Comparison of ENCODE assay signal across 8 cellular contexts in the genomic region with DNA sequence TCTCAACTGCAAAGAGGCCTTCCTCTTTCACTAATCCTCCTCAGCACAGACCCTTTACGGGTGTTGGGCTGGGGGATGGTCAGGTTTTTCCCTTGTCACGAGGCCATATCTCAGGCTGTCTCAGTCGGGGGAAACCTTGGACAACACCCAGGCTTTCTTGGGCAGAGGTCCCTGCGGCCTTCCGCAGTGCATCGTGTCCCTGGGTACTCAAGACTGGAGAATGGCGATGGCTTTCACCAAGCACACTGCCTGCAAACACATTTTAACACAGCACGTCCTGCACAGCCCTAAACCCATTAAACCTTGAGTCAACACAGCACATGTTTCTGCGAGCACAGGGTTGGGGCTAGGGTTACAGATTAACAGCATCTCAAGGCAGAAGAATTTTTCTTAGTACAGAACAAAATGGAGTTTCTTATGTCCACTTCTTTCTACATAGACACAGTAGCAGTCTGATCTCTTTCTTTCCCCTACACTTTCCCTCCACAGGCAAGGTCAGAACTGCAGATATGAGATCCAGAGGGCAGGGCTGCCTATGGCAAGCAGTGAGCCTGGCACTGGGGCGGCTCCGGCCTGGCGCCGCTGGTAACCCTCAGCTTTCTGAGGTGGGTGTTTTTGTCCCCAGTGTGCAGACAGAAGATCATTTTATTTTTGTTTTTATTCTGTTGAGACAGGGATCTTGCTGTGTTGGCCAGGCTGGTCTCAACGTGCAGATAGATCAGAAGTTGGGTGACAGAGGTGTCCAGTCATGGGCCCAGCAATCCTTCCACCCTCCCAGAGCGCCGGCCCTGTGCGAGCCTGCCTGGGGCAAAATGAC. TPM values are rescaled to one million over a fixed set of nuclear protein-coding genes. Genes with fewer than 3 reads are reported as not detected.
A peak's percentile ranks its signal among the peaks of the same experiment; 100 is the strongest.
DNase-seq lines count a peak whose midpoint lies in the region; ATAC-seq and TF ChIP-seq lines count a peak whose summit lies in the region.
"Not testable (repeated sequence)": the region's sequence is repeated elsewhere in the genome, so short reads cannot be mapped to it uniquely, and the experiment has no call there.

No MANE protein-coding gene starts in this region.

- H3K27ac ChIP-seq in CD4-positive, alpha-beta memory T cell (ENCODE audit: low read depth, low read length); right cardiac atrium (ENCODE audit: low read length): not testable (repeated sequence)
- H3K27ac ChIP-seq in WERI-Rb-1, result peak overlapping the region; percentile 98
- H3K27ac ChIP-seq in mucosa of rectum (ENCODE audit: low read depth in 2 of 2, low read length in 2 of 2), result peak overlapping the region; percentile 91
- peak overlapping the region; percentile 84 to 92 for H3K27ac ChIP-seq in prostate gland
- peak overlapping the region; percentile 58 for H3K27ac ChIP-seq in upper lobe of right lung

- peak overlapping the region in 2 of 8 donors; percentile 21 to 68 for H3K4me3 Mint-ChIP-seq in CD4-positive, alpha-beta memory T cell
- peak overlapping the region; percentile 37 for H3K4me3 Mint-ChIP-seq in dendritic cell treated with granulocyte-macrophage colony-stimulating factor and Interleukin-4, amounts not matched to agents 40 ng/mL and 50 ng/mL, for 4 days

- H3K27ac Mint-ChIP-seq in CD4-positive, alpha-beta memory T cell, result peak overlapping the region in 4 of 7 donors; percentile 35 to 76 (median 54)
- peak overlapping the region; percentile 16 for H3K27ac Mint-ChIP-seq in dendritic cell treated with granulocyte-macrophage colony-stimulating factor and Interleukin-4, amounts not matched to agents 40 ng/mL and 50 ng/mL, for 4 days

- H3K4me3 ChIP-seq in CD4-positive, alpha-beta memory T cell (ENCODE audit: low read length in 2 of 2); WERI-Rb-1 (ENCODE audit: low read depth, low read length); right cardiac atrium (ENCODE audit: low read length); mucosa of rectum (ENCODE audit: low read length in 2 of 2); prostate gland; upper lobe of right lung: not testable (repeated sequence)

- WGBS in right cardiac atrium, result 61% methylated on average over 17 of the region's 17 CpGs
- WGBS in prostate gland, result 40% methylated on average over 17 of the region's 17 CpGs

- CTCF ChIA-PET in CD4-positive, alpha-beta memory T cell (lab: Charles Lee; ENCODE audit: partially characterized antibody), result not testable (repeated sequence)

- not testable (repeated sequence) for H3K9me3 Mint-ChIP-seq in CD4-positive, alpha-beta memory T cell; dendritic cell treated with granulocyte-macrophage colony-stimulating factor and Interleukin-4, amounts not matched to agents 40 ng/mL and 50 ng/mL, for 4 days

- not testable (repeated sequence) for H3K36me3 Mint-ChIP-seq in CD4-positive, alpha-beta memory T cell
- H3K36me3 Mint-ChIP-seq in dendritic cell treated with granulocyte-macrophage colony-stimulating factor and Interleukin-4, amounts not matched to agents 40 ng/mL and 50 ng/mL, for 4 days (ENCODE audit: low read depth), result peaks cover 18% of the 10 kb centered on the region

- POLR2A ChIA-PET in CD4-positive, alpha-beta memory T cell (lab: Charles Lee; ENCODE audit: partially characterized antibody), result not testable (repeated sequence)

- intact Hi-C loops in CD4-positive, alpha-beta memory T cell (cut with micrococcal nuclease); right cardiac atrium (cut with DNase I); prostate gland (cut with DNase I); upper lobe of right lung (cut with DNase I): not testable (repeated sequence)
- intact Hi-C loops in dendritic cell treated with granulocyte-macrophage colony-stimulating factor and Interleukin-4, amounts not matched to agents 40 ng/mL and 50 ng/mL, for 4 days (cut with micrococcal nuclease), result loop anchor here (5.0 kb wide), 1 partner anchor 37 kb away; a partner anchor contains a TSS

- TF ChIP-seq CTCF in WERI-Rb-1 (IDR thresholded peaks at IDR 0.05; ENCODE audit: low read depth, low read length); prostate gland (IDR thresholded peaks at IDR 0.05); upper lobe of right lung (IDR thresholded peaks at IDR 0.05): not testable (repeated sequence)

- H3K4me1 Mint-ChIP-seq in CD4-positive, alpha-beta memory T cell, result peaks cover 15 to 45% (median 22%) of the 10 kb centered on the region in 4 donors
- peaks cover 67% of the 10 kb centered on the region for H3K4me1 Mint-ChIP-seq in dendritic cell treated with granulocyte-macrophage colony-stimulating factor and Interleukin-4, amounts not matched to agents 40 ng/mL and 50 ng/mL, for 4 days (ENCODE audit: low read depth)

- TF ChIP-seq POLR2A in prostate gland (IDR thresholded peaks at IDR 0.05), result not testable (repeated sequence)

- not testable (repeated sequence) for ATAC-seq in right cardiac atrium, upper lobe of right lung

- H3K4me1 ChIP-seq in CD4-positive, alpha-beta memory T cell (ENCODE audit: insufficient read depth, low read length), result peaks cover 35% of the 10 kb centered on the region
- not testable (repeated sequence) for H3K4me1 ChIP-seq in right cardiac atrium (ENCODE audit: control insufficient read depth, insufficient read depth, low read length)
- H3K4me1 ChIP-seq in mucosa of rectum (ENCODE audit: control insufficient read depth in 2 of 2, insufficient read depth in 2 of 2, low read length in 2 of 2), result peaks cover 60 to 74% of the 10 kb centered on the region in 2 donors
- peaks cover 40% of the 10 kb centered on the region for H3K4me1 ChIP-seq in prostate gland (replicated peaks)
- peaks cover 50% of the 10 kb centered on the region for H3K4me1 ChIP-seq in upper lobe of right lung

- peak overlapping the region in 1 of 2 donors; percentile 69 for H3K9ac ChIP-seq in mucosa of rectum (ENCODE audit: low read depth in 1 of 2, low read length in 2 of 2)

- H3K27me3 ChIP-seq in CD4-positive, alpha-beta memory T cell (ENCODE audit: insufficient read depth, low read length); WERI-Rb-1 (ENCODE audit: insufficient read depth, low read depth, severe bottlenecking); right cardiac atrium (ENCODE audit: control insufficient read depth, insufficient read depth); mucosa of rectum (ENCODE audit: control insufficient read depth in 2 of 2, insufficient read depth in 2 of 2, low read length in 2 of 2); prostate gland (replicated peaks; ENCODE audit: insufficient read depth); upper lobe of right lung: not testable (repeated sequence)

- not testable (repeated sequence) for DNase-seq in CD4-positive, alpha-beta memory T cell; upper lobe of right lung
- DNase-seq in NCI-H82 treated with DMSO at 0.1 percent for 48 hours (lab: John Stamatoyannopoulos, UW; ENCODE audit: unreplicated experiment) (peak; percentile 12), WERI-Rb-1 (peak; percentile 66), right cardiac atrium (peak in 2 of 3 donors; percentile 46 to 49), prostate gland (ENCODE audit: low spot score) (peak; percentile 61)

- not testable (repeated sequence) for H3K9me3 ChIP-seq in CD4-positive, alpha-beta memory T cell (ENCODE audit: control insufficient read depth in 1 of 2, low read length in 2 of 2); WERI-Rb-1 (ENCODE audit: severe bottlenecking); right cardiac atrium (ENCODE audit: control insufficient read depth, low read length); mucosa of rectum (ENCODE audit: control insufficient read depth in 2 of 2, low read length in 2 of 2); prostate gland; upper lobe of right lung

- not testable (repeated sequence) for H3K36me3 ChIP-seq in CD4-positive, alpha-beta memory T cell (ENCODE audit: insufficient read depth, low read length); mucosa of rectum (ENCODE audit: control insufficient read depth in 2 of 2, insufficient read depth in 2 of 2, low read length in 2 of 2); prostate gland; upper lobe of right lung
- H3K36me3 ChIP-seq in WERI-Rb-1, result peaks cover 20% of the 10 kb centered on the region

- not testable (repeated sequence) for H3K27me3 Mint-ChIP-seq in CD4-positive, alpha-beta memory T cell
- peaks cover 25% of the 10 kb centered on the region for H3K27me3 Mint-ChIP-seq in dendritic cell treated with granulocyte-macrophage colony-stimulating factor and Interleukin-4, amounts not matched to agents 40 ng/mL and 50 ng/mL, for 4 days

RNA-seq across cellular contexts. Expression of a gene that starts 3.0 kb away (rescaled TPM):
- total RNA-seq in CD4-positive, alpha-beta memory T cell, result 1 to 10 TPM; 2.8 to 3.0 TPM
- polyA plus RNA-seq in CD4-positive, alpha-beta memory T cell, result 1 to 10 TPM; 2.0 to 2.1 TPM
- total RNA-seq in right cardiac atrium (100 to 1,000 TPM; 478 to 697 (median 542) TPM), prostate gland (1,000 to 10,000 TPM; 1,199 to 1,838 TPM), upper lobe of right lung (148 TPM)
- 843 TPM for polyA plus RNA-seq in right cardiac atrium

RNA-seq across cellular contexts. Expression of a gene that starts 3.4 kb away (rescaled TPM):
- total RNA-seq in CD4-positive, alpha-beta memory T cell, result 10 to 100 TPM; 14.0 TPM
- polyA plus RNA-seq in CD4-positive, alpha-beta memory T cell, result 1 to 10 TPM; 4.6 to 9.3 TPM
- total RNA-seq in right cardiac atrium (1 to 10 TPM; 4.8 to 6.9 (median 6.5) TPM), prostate gland (10 to 100 TPM; 19.6 to 40.4 TPM), upper lobe of right lung (11.6 TPM)
- 6.2 TPM for polyA plus RNA-seq in right cardiac atrium

RNA-seq across cellular contexts. Expression of a gene that starts 36.8 kb away (rescaled TPM):
- total RNA-seq in CD4-positive, alpha-beta memory T cell, result 10 to 100 TPM; 37.0 to 37.1 TPM
- polyA plus RNA-seq in CD4-positive, alpha-beta memory T cell, result 10 to 100 TPM; 33.1 to 39.5 TPM
- total RNA-seq in right cardiac atrium (10 to 100 TPM; 18.9 to 23.6 (median 19.5) TPM), prostate gland (10 to 100 TPM; 31.2 to 33.3 TPM), upper lobe of right lung (33.0 TPM)
- polyA plus RNA-seq in right cardiac atrium, result 7.7 TPM

RNA-seq across cellular contexts. Expression of a gene that starts 37.1 kb away (rescaled TPM):
- 10 to 100 TPM; 26.1 to 29.2 TPM for total RNA-seq in CD4-positive, alpha-beta memory T cell
- polyA plus RNA-seq in CD4-positive, alpha-beta memory T cell, result 10 to 100 TPM; 52.9 to 63.9 TPM
- total RNA-seq in right cardiac atrium, result 10 to 100 TPM; 33.8 to 43.5 (median 41.7) TPM
- 60.8 TPM for polyA plus RNA-seq in right cardiac atrium
- 10 to 100 TPM; 24.3 to 24.9 TPM for total RNA-seq in prostate gland
- total RNA-seq in upper lobe of right lung, result 29.7 TPM

Comparison
In these comparisons a context has a peak if more than half of its experiments do, and no peak if none do; other contexts are left out.
1. RNA of a gene that starts 3.0 kb away (total RNA-seq): 1,199 to 1,838 TPM in prostate gland, 478 to 697 TPM in right cardiac atrium and 148 TPM in upper lobe of right lung (single experiment); 2.8 to 3.0 TPM in CD4-positive, alpha-beta memory T cell; every median in the first group is over 10 times any median in the second.